In genomic region chr4:103998752-103999151, GRCh38 we compare ENCODE assay signal across 15 cellular contexts.
DNase-seq lines count a peak whose midpoint lies in the region; ATAC-seq lines count a peak whose summit lies in the region.
"Had no signal": no experiment of that assay in that cellular context is flagged by ENCODE, and none has a peak within 500 bp of the region (broad histone marks: within the 10 kb centered on the region; RNA-seq: fewer than 3 reads in every experiment).

No MANE protein-coding gene starts in this region.

- no peak for ATAC-seq in HG02678 (IDR thresholded peaks at IDR 0.05; ENCODE audit: unreplicated experiment)
- ATAC-seq: T-cell had no signal

- DNase-seq in DMS 273 (lab: John Stamatoyannopoulos, UW; ENCODE audit: unreplicated experiment) (peak; percentile 60), DMS 273 treated with DMSO at 0.1 percent for 48 hours (lab: John Stamatoyannopoulos, UW) (no peak), NCI-H1694 (lab: John Stamatoyannopoulos, UW) (peak; percentile 63), SHP77 (lab: John Stamatoyannopoulos, UW) (peak; percentile 16 to 25), myocyte (ENCODE audit: low read depth) (peak; percentile 43), DMS114 treated with DMSO at 0.1 percent for 48 hours (lab: John Stamatoyannopoulos, UW; ENCODE audit: unreplicated experiment) (no peak)
- DNase-seq: CD8-positive, alpha-beta memory T cell; NCI-H1417; NCI-H187; NCI-H2081 treated with DMSO at 0.1 percent for 48 hours; NCI-H2171; NCI-H345; NCI-H526 treated with DMSO at 0.1 percent for 48 hours; T-cell had no signal

Comparison
In these comparisons a context has a peak if more than half of its experiments do, and no peak if none do; other contexts are left out.
1. DNase-seq: peak in DMS 273 (single experiment), NCI-H1694 (single experiment), SHP77 (2 of 2) and myocyte (single experiment); none in DMS 273 treated with DMSO at 0.1 percent for 48 hours (single experiment) and DMS114 treated with DMSO at 0.1 percent for 48 hours (single experiment).